11 cellular contexts compared by ENCODE assay signal in the genomic region with DNA sequence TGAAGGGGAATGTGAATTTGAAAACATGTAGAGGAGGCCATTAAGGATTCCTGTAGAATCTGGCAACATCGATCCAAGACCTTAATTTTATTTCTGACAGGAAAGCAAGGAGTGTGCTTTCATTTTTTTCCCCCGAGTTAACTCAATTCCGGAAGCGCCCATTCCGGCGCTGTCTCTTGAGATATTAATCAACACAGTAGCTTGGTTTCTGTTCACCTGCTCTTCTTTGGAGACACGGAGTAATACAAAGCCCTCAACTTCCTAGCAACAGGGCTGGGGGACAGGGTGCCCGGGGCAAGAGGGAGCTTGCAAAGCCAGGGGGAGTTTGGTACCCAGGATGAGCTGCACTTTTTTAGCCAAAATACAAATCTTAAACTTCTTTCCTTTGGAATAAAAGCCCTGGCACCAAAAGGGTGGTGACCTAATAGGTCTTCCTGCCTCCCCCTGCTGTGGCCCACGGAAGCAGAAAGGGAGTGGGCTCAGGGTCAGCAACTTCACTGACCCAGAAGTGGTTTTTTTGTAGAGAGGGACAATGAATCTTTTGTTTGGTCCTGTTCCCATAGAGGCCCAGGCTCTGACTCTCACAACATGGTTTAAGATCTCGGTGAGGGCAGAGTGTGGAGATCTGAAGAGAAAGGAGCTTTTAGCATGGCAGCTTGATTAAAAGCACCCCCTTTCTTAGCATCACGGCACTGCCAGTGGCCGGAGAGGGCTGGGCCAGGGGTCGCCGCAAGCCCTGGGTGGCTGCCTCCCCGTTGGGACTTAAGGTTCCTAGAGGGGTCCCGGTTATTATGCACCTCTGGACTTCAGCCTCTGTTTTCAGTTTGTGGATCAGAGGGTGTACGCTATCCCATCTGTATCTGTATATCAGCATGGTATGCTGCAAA.
DNase-seq lines count a peak whose midpoint lies in the region; ATAC-seq, FAIRE-seq and TF ChIP-seq lines count a peak whose summit lies in the region.
"Had no signal": no experiment of that assay in that cellular context is flagged by ENCODE, and none has a peak within 500 bp of the region (broad histone marks: within the 10 kb centered on the region; RNA-seq: fewer than 3 reads in every experiment).

No MANE protein-coding gene starts in this region.

- H3K4me2 ChIP-seq in mesendoderm (ENCODE audit: low read length) = no peak overlapping the region

- H2BK15ac ChIP-seq in mesendoderm (replicated peaks; ENCODE audit: low read depth) = no peak overlapping the region

- no peak overlapping the region for H3K18ac ChIP-seq in mesendoderm (ENCODE audit: low read length)

- H3K4ac ChIP-seq in mesendoderm (ENCODE audit: low read depth, low read length) = no peak overlapping the region

- H3K23ac ChIP-seq in mesendoderm (ENCODE audit: low read length) = peak overlapping the region; percentile 59

- H3K4me1 Mint-ChIP-seq in CD14-positive monocyte = peaks cover 33% of the 10 kb centered on the region

- no peak overlapping the region for H3K56ac ChIP-seq in mesendoderm (ENCODE audit: low read length)

- no peaks in the 10 kb centered on the region for H3K79me1 ChIP-seq in mesendoderm (ENCODE audit: low read length)

- H4K8ac ChIP-seq in mesendoderm (ENCODE audit: low read depth, low read length) = no peak overlapping the region

- H3K9me3 ChIP-seq in adrenal gland (replicated peaks in 1 of 3) = no peaks in the 10 kb centered on the region
- H3K9me3 ChIP-seq: neutrophil had no signal

- no peak for FAIRE-seq in H54 (lab: Jason Lieb, UNC)

- no peak overlapping the region for H4K5ac ChIP-seq in mesendoderm (ENCODE audit: low read length)

- no peaks in the 10 kb centered on the region for H3K79me2 ChIP-seq in mesendoderm (ENCODE audit: control insufficient read depth, insufficient read depth, low read length)

- ATAC-seq in HG03378 (IDR thresholded peaks at IDR 0.05; ENCODE audit: unreplicated experiment) (peak; percentile 47), GM19455 (IDR thresholded peaks at IDR 0.05; ENCODE audit: unreplicated experiment) (no peak)

- WGBS in adrenal gland, 4 donors = 43 to 49% (median 47%) methylated on average over 15 to 17 of the region's 17 CpGs
- WGBS in mesendoderm (ENCODE audit: extremely low coverage, insufficient coverage, low lambda C conversion rate) = no CpG with 5 or more reads among the region's 17 CpGs

- TF ChIP-seq CTCF in CD14-positive monocyte (IDR thresholded peaks at IDR 0.05) (no peak), adrenal gland (IDR thresholded peaks at IDR 0.05) (no peak)

- H2BK120ac ChIP-seq in mesendoderm (ENCODE audit: low read depth, low read length) = no peak overlapping the region

- H3K27me3 ChIP-seq in adrenal gland = no peaks in the 10 kb centered on the region
- no peaks in the 10 kb centered on the region for H3K27me3 ChIP-seq in mesendoderm (ENCODE audit: insufficient read depth, low read length, poor library complexity)
- H3K27me3 ChIP-seq: neutrophil had no signal

- H2BK5ac ChIP-seq in mesendoderm (ENCODE audit: low read length) = no peak overlapping the region

- no peak overlapping the region for H3K27ac Mint-ChIP-seq in CD14-positive monocyte

- peak overlapping the region; percentile 49 to 93 (median 82) for H3K27ac ChIP-seq in adrenal gland
- H3K27ac ChIP-seq in mesendoderm (ENCODE audit: low read depth, low read length) = no peak overlapping the region
- H3K27ac ChIP-seq: neutrophil had no signal

- intact Hi-C loops in CD14-positive monocyte (cut with micrococcal nuclease) (no loop called here), adrenal gland (cut with DNase I) (no loop called here)

- H3K4me3 ChIP-seq in adrenal gland (no peak overlapping the region), mesendoderm (ENCODE audit: low read length) (no peak overlapping the region)

- TF ChIP-seq POLR2A in adrenal gland (IDR thresholded peaks at IDR 0.05) = no peak
- no peak for TF ChIP-seq POLR2A in H54 (IDR thresholded peaks at IDR 0.05; ENCODE audit: low read depth, low read length)

- no peaks in the 10 kb centered on the region for H3K27me3 Mint-ChIP-seq in CD14-positive monocyte (ENCODE audit: low read depth in 3 of 3)

- H3K9me3 Mint-ChIP-seq in CD14-positive monocyte = peaks cover 0 to 2% (median 0%) of the 10 kb centered on the region in 7 donors

- no peaks in the 10 kb centered on the region for H3K36me3 Mint-ChIP-seq in CD14-positive monocyte

- H3K4me1 ChIP-seq in adrenal gland (replicated peaks in 1 of 2) (peaks cover 48 to 86% of the 10 kb centered on the region in 2 donors), mesendoderm (ENCODE audit: control insufficient read depth, low read depth, low read length) (peaks cover 15% of the 10 kb centered on the region)

- no peak overlapping the region for H3K9ac ChIP-seq in mesendoderm (ENCODE audit: low read length)

- H3K36me3 ChIP-seq in adrenal gland (replicated peaks in 1 of 2) (no peaks in the 10 kb centered on the region), mesendoderm (ENCODE audit: control insufficient read depth, insufficient read depth, low read length) (no peaks in the 10 kb centered on the region)
- H3K36me3 ChIP-seq: neutrophil had no signal

- peak overlapping the region; percentile 60 to 76 for H3K4me3 Mint-ChIP-seq in CD14-positive monocyte

- no peak for DNase-seq in CD14-positive monocyte (ENCODE audit: low spot score)
- DNase-seq in adrenal gland = no peak
- DNase-seq in mesendoderm = no peak
- no peak for DNase-seq in H54 (ENCODE audit: insufficient read length, low spot score)
- no peak for DNase-seq in UCSD-AML1 (lab: John Stamatoyannopoulos, UW; ENCODE audit: unreplicated experiment)
- DNase-seq in KG1 (lab: John Stamatoyannopoulos, UW) = no peak
- DNase-seq: glutamatergic neuron, NCI-H2107 had no signal

- H2AK5ac ChIP-seq in mesendoderm (ENCODE audit: low read length) = no peak overlapping the region
